In genomic region chr10:81096558-81096957, GRCh38 we compare ENCODE assay signal across 1 cellular context.
TF ChIP-seq lines count a peak whose summit lies in the region.

No MANE protein-coding gene starts in this region.

TF ChIP-seq in GM12878, 131 proteins besides CTCF, POLR2A, EP300 and RAD21 (continued from another document and continues in another):
- TF ChIP-seq, protein P1, sequence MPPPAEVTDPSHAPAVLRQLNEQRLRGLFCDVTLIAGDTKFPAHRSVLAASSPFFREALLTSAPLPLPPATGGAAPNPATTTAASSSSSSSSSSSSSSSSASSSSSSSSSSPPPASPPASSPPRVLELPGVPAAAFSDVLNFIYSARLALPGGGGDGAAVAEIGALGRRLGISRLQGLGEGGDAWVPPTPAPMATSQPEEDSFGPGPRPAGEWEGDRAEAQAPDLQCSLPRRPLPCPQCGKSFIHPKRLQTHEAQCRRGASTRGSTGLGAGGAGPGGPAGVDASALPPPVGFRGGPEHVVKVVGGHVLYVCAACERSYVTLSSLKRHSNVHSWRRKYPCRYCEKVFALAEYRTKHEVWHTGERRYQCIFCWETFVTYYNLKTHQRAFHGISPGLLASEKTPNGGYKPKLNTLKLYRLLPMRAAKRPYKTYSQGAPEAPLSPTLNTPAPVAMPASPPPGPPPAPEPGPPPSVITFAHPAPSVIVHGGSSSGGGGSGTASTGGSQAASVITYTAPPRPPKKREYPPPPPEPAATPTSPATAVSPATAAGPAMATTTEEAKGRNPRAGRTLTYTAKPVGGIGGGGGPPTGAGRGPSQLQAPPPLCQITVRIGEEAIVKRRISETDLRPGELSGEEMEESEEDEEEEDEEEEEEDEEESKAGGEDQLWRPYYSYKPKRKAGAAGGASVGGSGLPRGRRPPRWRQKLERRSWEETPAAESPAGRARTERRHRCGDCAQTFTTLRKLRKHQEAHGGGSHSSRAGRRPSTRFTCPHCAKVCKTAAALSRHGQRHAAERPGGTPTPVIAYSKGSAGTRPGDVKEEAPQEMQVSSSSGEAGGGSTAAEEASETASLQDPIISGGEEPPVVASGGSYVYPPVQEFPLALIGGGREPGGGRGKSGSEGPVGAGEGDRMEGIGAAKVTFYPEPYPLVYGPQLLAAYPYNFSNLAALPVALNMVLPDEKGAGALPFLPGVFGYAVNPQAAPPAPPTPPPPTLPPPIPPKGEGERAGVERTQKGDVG (CRISPR knock-in tag; IDR thresholded peaks at IDR 0.05): no peak
- TF ChIP-seq, protein P2, sequence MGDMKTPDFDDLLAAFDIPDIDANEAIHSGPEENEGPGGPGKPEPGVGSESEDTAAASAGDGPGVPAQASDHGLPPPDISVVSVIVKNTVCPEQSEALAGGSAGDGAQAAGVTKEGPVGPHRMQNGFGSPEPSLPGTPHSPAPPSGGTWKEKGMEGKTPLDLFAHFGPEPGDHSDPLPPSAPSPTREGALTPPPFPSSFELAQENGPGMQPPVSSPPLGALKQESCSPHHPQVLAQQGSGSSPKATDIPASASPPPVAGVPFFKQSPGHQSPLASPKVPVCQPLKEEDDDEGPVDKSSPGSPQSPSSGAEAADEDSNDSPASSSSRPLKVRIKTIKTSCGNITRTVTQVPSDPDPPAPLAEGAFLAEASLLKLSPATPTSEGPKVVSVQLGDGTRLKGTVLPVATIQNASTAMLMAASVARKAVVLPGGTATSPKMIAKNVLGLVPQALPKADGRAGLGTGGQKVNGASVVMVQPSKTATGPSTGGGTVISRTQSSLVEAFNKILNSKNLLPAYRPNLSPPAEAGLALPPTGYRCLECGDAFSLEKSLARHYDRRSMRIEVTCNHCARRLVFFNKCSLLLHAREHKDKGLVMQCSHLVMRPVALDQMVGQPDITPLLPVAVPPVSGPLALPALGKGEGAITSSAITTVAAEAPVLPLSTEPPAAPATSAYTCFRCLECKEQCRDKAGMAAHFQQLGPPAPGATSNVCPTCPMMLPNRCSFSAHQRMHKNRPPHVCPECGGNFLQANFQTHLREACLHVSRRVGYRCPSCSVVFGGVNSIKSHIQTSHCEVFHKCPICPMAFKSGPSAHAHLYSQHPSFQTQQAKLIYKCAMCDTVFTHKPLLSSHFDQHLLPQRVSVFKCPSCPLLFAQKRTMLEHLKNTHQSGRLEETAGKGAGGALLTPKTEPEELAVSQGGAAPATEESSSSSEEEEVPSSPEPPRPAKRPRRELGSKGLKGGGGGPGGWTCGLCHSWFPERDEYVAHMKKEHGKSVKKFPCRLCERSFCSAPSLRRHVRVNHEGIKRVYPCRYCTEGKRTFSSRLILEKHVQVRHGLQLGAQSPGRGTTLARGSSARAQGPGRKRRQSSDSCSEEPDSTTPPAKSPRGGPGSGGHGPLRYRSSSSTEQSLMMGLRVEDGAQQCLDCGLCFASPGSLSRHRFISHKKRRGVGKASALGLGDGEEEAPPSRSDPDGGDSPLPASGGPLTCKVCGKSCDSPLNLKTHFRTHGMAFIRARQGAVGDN (IDR thresholded peaks at IDR 0.05): no peak
- no peak for TF ChIP-seq KLF5 (IDR thresholded peaks at IDR 0.05; ENCODE audit: partially characterized antibody)
- no peak for TF ChIP-seq USF2 (IDR thresholded peaks at IDR 0.05; ENCODE audit: borderline replicate concordance, low read depth, low read length)
- TF ChIP-seq TCF3 (IDR thresholded peaks at IDR 0.05; ENCODE audit: borderline replicate concordance, insufficient read depth, low read depth, low read length): no peak
- no peak for TF ChIP-seq FOXM1 (IDR thresholded peaks at IDR 0.05; ENCODE audit: low read depth, low read length)
- TF ChIP-seq ASH2L (IDR thresholded peaks at IDR 0.05; ENCODE audit: borderline replicate concordance, low read depth): no peak
- peak; percentile 26 for TF ChIP-seq SKIL (IDR thresholded peaks at IDR 0.05; ENCODE audit: low read depth, poor library complexity, severe bottlenecking)
- TF ChIP-seq, protein P3, sequence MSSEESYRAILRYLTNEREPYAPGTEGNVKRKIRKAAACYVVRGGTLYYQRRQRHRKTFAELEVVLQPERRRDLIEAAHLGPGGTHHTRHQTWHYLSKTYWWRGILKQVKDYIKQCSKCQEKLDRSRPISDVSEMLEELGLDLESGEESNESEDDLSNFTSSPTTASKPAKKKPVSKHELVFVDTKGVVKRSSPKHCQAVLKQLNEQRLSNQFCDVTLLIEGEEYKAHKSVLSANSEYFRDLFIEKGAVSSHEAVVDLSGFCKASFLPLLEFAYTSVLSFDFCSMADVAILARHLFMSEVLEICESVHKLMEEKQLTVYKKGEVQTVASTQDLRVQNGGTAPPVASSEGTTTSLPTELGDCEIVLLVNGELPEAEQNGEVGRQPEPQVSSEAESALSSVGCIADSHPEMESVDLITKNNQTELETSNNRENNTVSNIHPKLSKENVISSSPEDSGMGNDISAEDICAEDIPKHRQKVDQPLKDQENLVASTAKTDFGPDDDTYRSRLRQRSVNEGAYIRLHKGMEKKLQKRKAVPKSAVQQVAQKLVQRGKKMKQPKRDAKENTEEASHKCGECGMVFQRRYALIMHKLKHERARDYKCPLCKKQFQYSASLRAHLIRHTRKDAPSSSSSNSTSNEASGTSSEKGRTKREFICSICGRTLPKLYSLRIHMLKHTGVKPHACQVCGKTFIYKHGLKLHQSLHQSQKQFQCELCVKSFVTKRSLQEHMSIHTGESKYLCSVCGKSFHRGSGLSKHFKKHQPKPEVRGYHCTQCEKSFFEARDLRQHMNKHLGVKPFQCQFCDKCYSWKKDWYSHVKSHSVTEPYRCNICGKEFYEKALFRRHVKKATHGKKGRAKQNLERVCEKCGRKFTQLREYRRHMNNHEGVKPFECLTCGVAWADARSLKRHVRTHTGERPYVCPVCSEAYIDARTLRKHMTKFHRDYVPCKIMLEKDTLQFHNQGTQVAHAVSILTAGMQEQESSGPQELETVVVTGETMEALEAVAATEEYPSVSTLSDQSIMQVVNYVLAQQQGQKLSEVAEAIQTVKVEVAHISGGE (CRISPR knock-in tag; IDR thresholded peaks at IDR 0.05): no peak
- no peak for TF ChIP-seq HSF1 (IDR thresholded peaks at IDR 0.05; ENCODE audit: low read depth, low read length)
- no peak for TF ChIP-seq YY1 (IDR thresholded peaks at IDR 0.05; ENCODE audit: low read depth, low read length)
- peak; percentile 15 for TF ChIP-seq MEF2B (IDR thresholded peaks at IDR 0.05; ENCODE audit: partially characterized antibody, poor library complexity, severe bottlenecking)
- no peak for TF ChIP-seq BHLHE40 (IDR thresholded peaks at IDR 0.05; ENCODE audit: borderline replicate concordance in 1 of 2, low read depth in 2 of 2, low read length in 1 of 2)
- no peak for TF ChIP-seq POU2F2 (IDR thresholded peaks at IDR 0.05; ENCODE audit: borderline replicate concordance, low read depth, low read length)
- TF ChIP-seq HCFC1 (IDR thresholded peaks at IDR 0.05; ENCODE audit: low read length): no peak
- TF ChIP-seq NRF1 (conservative IDR thresholded peaks at IDR 0.05; ENCODE audit: low read depth, low read length): no peak
- no peak for TF ChIP-seq LARP7 (IDR thresholded peaks at IDR 0.05)
- TF ChIP-seq, protein P4, sequence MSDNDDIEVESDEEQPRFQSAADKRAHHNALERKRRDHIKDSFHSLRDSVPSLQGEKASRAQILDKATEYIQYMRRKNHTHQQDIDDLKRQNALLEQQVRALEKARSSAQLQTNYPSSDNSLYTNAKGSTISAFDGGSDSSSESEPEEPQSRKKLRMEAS (IDR thresholded peaks at IDR 0.05; ENCODE audit: low read depth, low read length): no peak
- TF ChIP-seq CREM (IDR thresholded peaks at IDR 0.05; ENCODE audit: low read depth): no peak
- TF ChIP-seq PAX5 (IDR thresholded peaks at IDR 0.05; ENCODE audit: borderline replicate concordance, low read depth, low read length): no peak
- peak; percentile 46; the same call in 1 of the 2 replicates for TF ChIP-seq RUNX3 (IDR thresholded peaks at IDR 0.05; ENCODE audit: low read length)
- no peak for TF ChIP-seq DPF2 (IDR thresholded peaks at IDR 0.05)
- TF ChIP-seq MTA2 (IDR thresholded peaks at IDR 0.05; ENCODE audit: low read depth): peak; percentile 63; the same call in 1 of the 2 replicates
- TF ChIP-seq BCL11A (IDR thresholded peaks at IDR 0.05; ENCODE audit: low read depth, low read length): no peak
- no peak for TF ChIP-seq IRF3 (IDR thresholded peaks at IDR 0.05)
- TF ChIP-seq PAX8 (IDR thresholded peaks at IDR 0.05): no peak
- TF ChIP-seq CBX3 (IDR thresholded peaks at IDR 0.05; ENCODE audit: borderline replicate concordance, low read depth): no peak
- TF ChIP-seq BACH1 (IDR thresholded peaks at IDR 0.05; ENCODE audit: borderline replicate concordance): no peak
- no peak for TF ChIP-seq ZNF24 (IDR thresholded peaks at IDR 0.05)
- TF ChIP-seq SUPT20H (IDR thresholded peaks at IDR 0.05; ENCODE audit: borderline replicate concordance, control insufficient read depth, low read depth, low read length): no peak
- no peak for TF ChIP-seq YBX1 (IDR thresholded peaks at IDR 0.05)
- no peak for TF ChIP-seq SMAD5 (IDR thresholded peaks at IDR 0.05; ENCODE audit: low read depth)
- no peak for TF ChIP-seq FOXK2 (IDR thresholded peaks at IDR 0.05)
- TF ChIP-seq E2F4 (IDR thresholded peaks at IDR 0.05; ENCODE audit: low read depth, low read length): no peak
- TF ChIP-seq KDM1A (IDR thresholded peaks at IDR 0.05; ENCODE audit: borderline replicate concordance): no peak
- TF ChIP-seq TAF1 (IDR thresholded peaks at IDR 0.05; ENCODE audit: borderline replicate concordance, low read depth, low read length): no peak
- no peak for TF ChIP-seq BCLAF1 (IDR thresholded peaks at IDR 0.05)
- no peak for TF ChIP-seq NR2C2 (IDR thresholded peaks at IDR 0.05; ENCODE audit: borderline replicate concordance, control insufficient read depth, insufficient read length, low read depth)
- TF ChIP-seq ZNF384 (IDR thresholded peaks at IDR 0.05; ENCODE audit: borderline replicate concordance, low read depth, low read length): no peak
- no peak for TF ChIP-seq ZSCAN29 (IDR thresholded peaks at IDR 0.05)
- no peak for TF ChIP-seq KAT2A (conservative IDR thresholded peaks at IDR 0.05; ENCODE audit: control insufficient read depth, low read depth, low read length)
